25 cellular contexts compared by ENCODE assay signal in genomic region chrX:19899234-19899788, GRCh38.
"Had no signal": no experiment of that assay in that cellular context is flagged by ENCODE, and none has a peak within 500 bp of the region (broad histone marks: within the 10 kb centered on the region; RNA-seq: fewer than 3 reads in every experiment).

No MANE protein-coding gene starts in this region.

- H3K4me1 ChIP-seq: adrenal gland, SJSA1 had no signal

- H3K27me3 ChIP-seq: SJSA1 had no signal

- DNase-seq: activated CD4-positive, alpha-beta T cell treated with anti-CD3 and anti-CD28 coated beads for 48 hours; activated CD4-positive, alpha-beta T cell treated with anti-CD3 and anti-CD28 coated beads, Interleukin-2, amount 50 U/mL, for 4 hours; activated CD4-positive, CD25-positive, alpha-beta regulatory T cell treated with anti-CD3 and anti-CD28 coated beads, Interleukin-2, amount 50 U/mL, for 72 hours; activated CD8-positive, alpha-beta memory T cell treated with anti-CD3 and anti-CD28 coated beads, Interleukin-2, amount 50 U/mL, for 48 hours; activated CD8-positive, alpha-beta T cell treated with anti-CD3 and anti-CD28 coated beads, Interleukin-2, amount 10 ng/mL, durations not matched to agents 7 days and 5 days; activated naive CD4-positive, alpha-beta T cell treated with anti-CD3 and anti-CD28 coated beads, Interleukin-2, amount 50 U/mL, for 16 hours; activated naive CD8-positive, alpha-beta T cell treated with anti-CD3 and anti-CD28 coated beads, Interleukin-2, amount 10 ng/mL, durations not matched to agents 7 days and 5 days; activated T-cell treated with anti-CD3 and anti-CD28 coated beads, Interleukin-2, amount 50 U/mL, for 1 hour; adrenal gland; anterior cingulate cortex; caudate nucleus; NCI-H1048; NCI-H1417; NCI-H1930; NCI-H2107; NCI-H2171 treated with DMSO at 0.1 percent for 48 hours; NCI-H226; NCI-H510A; NCI-H526 treated with DMSO at 0.1 percent for 48 hours; NCI-H82; PC-3; SHP77 had no signal

- H3K36me3 ChIP-seq: adrenal gland, SJSA1 had no signal

- FAIRE-seq: RCC 7860 had no signal

- H3K27ac ChIP-seq: adrenal gland, SJSA1 had no signal

- H3K9me3 ChIP-seq: adrenal gland, SJSA1 had no signal

- H3K4me3 ChIP-seq: adrenal gland, SJSA1 had no signal

- ATAC-seq: activated CD8-positive, alpha-beta T cell treated with anti-CD3 and anti-CD28 coated beads, Interleukin-2, amount 10 ng/mL, durations not matched to agents 7 days and 5 days; PC-3; WTC11 had no signal
